In the genomic region with DNA sequence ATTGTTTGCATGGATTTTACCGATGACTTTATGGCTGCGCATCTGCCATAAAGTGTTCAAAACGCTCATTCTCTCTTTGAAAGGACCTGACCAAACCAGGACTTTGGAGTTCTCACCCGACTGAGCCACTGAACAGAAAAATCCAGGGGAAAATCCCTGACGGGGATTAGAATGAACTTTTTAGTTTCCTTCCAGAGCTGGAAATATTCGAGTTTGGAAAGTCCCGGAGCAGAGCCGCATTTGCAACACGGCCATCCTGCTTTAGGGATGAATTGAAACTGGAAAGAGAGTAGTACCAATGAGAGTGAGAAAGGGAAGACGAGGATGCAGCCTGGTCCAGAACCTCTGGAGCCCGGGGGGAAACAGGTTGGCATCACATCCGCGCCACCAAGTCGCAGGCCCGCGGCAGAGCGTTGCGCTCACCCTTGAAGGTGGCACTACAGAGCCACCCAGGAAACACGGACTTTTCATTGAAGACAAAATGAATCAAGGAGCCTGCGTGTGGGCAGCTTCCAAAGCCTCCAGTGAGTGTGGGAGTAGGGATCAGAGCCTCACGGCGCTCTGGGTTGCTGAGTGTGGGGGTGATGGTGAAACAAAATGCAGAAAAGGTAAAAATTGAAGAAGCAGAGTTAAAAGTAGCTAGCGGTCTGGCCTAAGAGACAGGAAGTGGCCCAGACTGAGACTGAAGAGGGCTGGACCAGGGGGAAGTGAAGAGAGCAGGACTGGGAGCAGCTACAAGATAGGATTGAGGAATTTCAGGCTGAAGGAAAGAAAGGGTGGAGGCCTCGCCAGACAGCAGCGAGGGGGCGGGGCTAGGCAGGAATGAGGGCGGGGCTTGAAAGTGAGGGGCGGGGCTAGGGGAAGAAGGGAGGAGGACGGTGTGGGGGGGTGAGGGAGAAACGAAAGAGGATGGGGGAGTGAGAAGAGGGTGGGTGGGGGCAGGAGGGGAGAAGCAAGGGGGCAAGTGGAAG, we compare ENCODE assay signal across 8 cellular contexts. TPM values are rescaled to one million over a fixed set of nuclear protein-coding genes. Genes with fewer than 3 reads are reported as not detected.
DNase-seq lines count a peak whose midpoint lies in the region; ATAC-seq and TF ChIP-seq lines count a peak whose summit lies in the region.

No MANE protein-coding gene starts in this region.

- intact Hi-C loops in lower lobe of right lung (cut with DNase I) = no loop called here

- peak overlapping the region; percentile 34; the same call in 1 of the 2 replicates for H3K9ac ChIP-seq in BLaER1

- H3K4me2 ChIP-seq in BLaER1 = peak overlapping the region; percentile 67

- 0 out of 2 replicates have a peak, but pooled peaks cover 4% of the 10 kb centered on the region for H3K9me3 ChIP-seq in BLaER1
- no peaks in the 10 kb centered on the region for H3K9me3 ChIP-seq in lower lobe of right lung

- TF ChIP-seq CTCF in lower lobe of right lung (IDR thresholded peaks at IDR 0.05) = no peak

- peak; percentile 64 for DNase-seq in M059J (ENCODE audit: low read depth)
- peak; percentile 67 to 70 for DNase-seq in activated CD4-positive, alpha-beta T cell treated with anti-CD3 and anti-CD28 coated beads, Interleukin-2, amount 50 U/mL, for 48 hours
- peak; percentile 66 for DNase-seq in dermis blood vessel endothelial cell
- peak; percentile 63 for DNase-seq in lower lobe of right lung
- DNase-seq in stimulated activated CD4-positive, alpha-beta T cell treated with anti-CD3 and anti-CD28 coated beads, Interleukin-4, amount 100 ng/mL, for 1 hour = peak; percentile 65

- H3K27me3 ChIP-seq in BLaER1 (no peaks in the 10 kb centered on the region), lower lobe of right lung (ENCODE audit: low read depth) (no peaks in the 10 kb centered on the region)

- H4K20me1 ChIP-seq in BLaER1 = peaks cover 57% of the 10 kb centered on the region

- ATAC-seq in lower lobe of right lung (peak; percentile 76 to 79), HG02840 (IDR thresholded peaks at IDR 0.05; ENCODE audit: low FRiP score, unreplicated experiment) (no peak), GM21619 (IDR thresholded peaks at IDR 0.05; ENCODE audit: unreplicated experiment) (no peak)

- H3K4me1 ChIP-seq in BLaER1 (peaks cover 53% of the 10 kb centered on the region), lower lobe of right lung (peaks cover 49% of the 10 kb centered on the region)

- peak overlapping the region; percentile 9; the same call in 1 of the 2 replicates for H3K27ac ChIP-seq in BLaER1
- H3K27ac ChIP-seq in lower lobe of right lung = peak overlapping the region; percentile 86

- peak overlapping the region; percentile 46 for H3K4me3 ChIP-seq in BLaER1
- peak overlapping the region; percentile 90 for H3K4me3 ChIP-seq in lower lobe of right lung

- H3K36me3 ChIP-seq in BLaER1 (peaks cover 15% of the 10 kb centered on the region), lower lobe of right lung (no peaks in the 10 kb centered on the region)

RNA-seq across cellular contexts. Expression of a gene that starts 1.9 kb away (rescaled TPM):
- 12.7 and 21.1 TPM in 2 replicates for total RNA-seq in M059J (2014; rRNA removed; shearing (Covaris generic))
- total RNA-seq in dermis blood vessel endothelial cell = 18.9 and 21.6 TPM in 2 replicates
- total RNA-seq in lower lobe of right lung = 32.0 TPM

Comparison
In these comparisons a context has a peak if more than half of its experiments do, and no peak if none do; other contexts are left out.
1. ATAC-seq: peak in lower lobe of right lung (2 of 2); none in HG02840 (single experiment) and GM21619 (single experiment).
2. Peak in every context shown above with its lines, with median percentiles within 50 percentile points of each other: DNase-seq.